1 cellular context compared by ENCODE assay signal in genomic region chr11:10694481-10695239, GRCh38.
TF ChIP-seq lines count a peak whose summit lies in the region.

No MANE protein-coding gene starts in this region.

TF ChIP-seq in K562, 482 proteins besides CTCF, POLR2A, EP300 and RAD21 (continued from another document):
- TF ChIP-seq ZNF740 (CRISPR knock-in tag; IDR thresholded peaks at IDR 0.05) (0 out of 2 replicates have a peak, but pooled peaks have one; percentile 44), ZNF740 (tag; IDR thresholded peaks at IDR 0.05) (peak in 1 of 2 experiments; percentile 27; a peak in 1 of 4 replicates), KLF16 (IDR thresholded peaks at IDR 0.05) (no peak), ZNF695 (CRISPR knock-in tag; IDR thresholded peaks at IDR 0.05) (no peak), KLF1 (tag; IDR thresholded peaks at IDR 0.05) (no peak), HDAC1 (IDR thresholded peaks at IDR 0.05) (no peak), RFX1 (IDR thresholded peaks at IDR 0.05) (no peak), VEZF1 (CRISPR knock-in tag; IDR thresholded peaks at IDR 0.05) (peak; percentile 37; the same call in 1 of the 2 replicates), TCF3 (CRISPR knock-in tag; IDR thresholded peaks at IDR 0.05) (no peak), RBBP5 (IDR thresholded peaks at IDR 0.05; ENCODE audit: borderline replicate concordance, insufficient read depth, low read length, poor library complexity, severe bottlenecking) (no peak), ETS2 (tag; IDR thresholded peaks at IDR 0.05; ENCODE audit: borderline replicate concordance, poor library complexity, severe bottlenecking) (no peak), KDM1A (IDR thresholded peaks at IDR 0.05) (no peak), ZBTB17 (CRISPR knock-in tag; IDR thresholded peaks at IDR 0.05) (no peak), CHCHD3 (CRISPR knock-in tag; IDR thresholded peaks at IDR 0.05) (no peak)
